ENCODE assay signal across 14 cellular contexts in genomic region chr3:46557814-46558183, GRCh38. TPM values are rescaled to one million over a fixed set of nuclear protein-coding genes. Genes with fewer than 3 reads are reported as not detected.
A peak's percentile ranks its signal among the peaks of the same experiment; 100 is the strongest.
DNase-seq lines count a peak whose midpoint lies in the region; ATAC-seq, FAIRE-seq and TF ChIP-seq lines count a peak whose summit lies in the region.
"Had no signal": no experiment of that assay in that cellular context is flagged by ENCODE, and none has a peak within 500 bp of the region (broad histone marks: within the 10 kb centered on the region; RNA-seq: fewer than 3 reads in every experiment).

No MANE protein-coding gene starts in this region.

- H3K9ac ChIP-seq in MM.1S (ENCODE audit: low read length) (peak overlapping the region; percentile 9; the same call in 1 of the 2 replicates), endothelial cell of umbilical vein (replicated peaks; ENCODE audit: extremely low read depth, insufficient read depth, low read length) (no peak overlapping the region)

- 57 to 75% (median 64%) methylated on average over 6 of the region's 6 CpGs for WGBS in stomach, 5 donors
- 62 to 68% methylated on average over 6 of the region's 6 CpGs for WGBS in tibial nerve, 2 donors
- WGBS in transverse colon (ENCODE audit: low coverage in 1 of 2), 2 donors = 80% methylated on average over 6 of the region's 6 CpGs; no CpG with 5 or more reads in 1 of the 2 donors

- POLR2A ChIA-PET in endothelial cell of umbilical vein (lab: Charles Lee) = interaction anchor here (0.6 to 1.3 kb wide), 2 partner anchors 41 to 69 kb away, joined by 4 to 5 read pairs; no protein-coding TSS in a partner anchor

- peak overlapping the region; percentile 61 for H3K4me3 ChIP-seq in left ventricle myocardium inferior
- H3K4me3 ChIP-seq in MM.1S (ENCODE audit: low read length) = no peak overlapping the region
- no peak overlapping the region for H3K4me3 ChIP-seq in endothelial cell of umbilical vein (replicated peaks in 1 of 3; ENCODE audit: insufficient read depth in 1 of 3, low read depth in 1 of 3, low read length in 3 of 3)
- no peak overlapping the region for H3K4me3 ChIP-seq in stomach
- no peak overlapping the region for H3K4me3 ChIP-seq in tibial nerve
- H3K4me3 ChIP-seq in transverse colon = no peak overlapping the region

- no peaks in the 10 kb centered on the region for H3K9me1 ChIP-seq in endothelial cell of umbilical vein (replicated peaks; ENCODE audit: control insufficient read depth, extremely low read depth, insufficient read depth, low read length)

- intact Hi-C loops in left ventricle myocardium inferior (cut with micrococcal nuclease) (no loop called here), Right ventricle myocardium inferior (cut with DNase I) (loop anchor here (5.0 kb wide), 1 partner anchor 70 kb away; no protein-coding TSS in a partner anchor), endothelial cell of umbilical vein (cut with micrococcal nuclease) (loop anchor here (1.0 to 10.0 kb wide), 6 partner anchors 40 to 281 kb away; partner anchors contain the start of genes CCR5 and RTP3), stomach (cut with DNase I; ENCODE audit: low total_unique reads) (loop anchor here (5.0 kb wide), 1 partner anchor 70 kb away; no protein-coding TSS in a partner anchor), transverse colon (cut with DNase I; ENCODE audit: low total_unique reads) (no loop called here)

- peaks cover 70% of the 10 kb centered on the region for H3K4me1 ChIP-seq in left ventricle myocardium inferior
- peaks cover 15% of the 10 kb centered on the region for H3K4me1 ChIP-seq in MM.1S (ENCODE audit: low read length)
- H3K4me1 ChIP-seq in endothelial cell of umbilical vein (ENCODE audit: control insufficient read depth, extremely low read depth, insufficient read depth, low read length) = peaks cover 23% of the 10 kb centered on the region
- peaks cover 0 to 19% (median 10%) of the 10 kb centered on the region in 4 donors for H3K4me1 ChIP-seq in stomach
- H3K4me1 ChIP-seq in tibial nerve = peaks cover 0 to 4% (median 0%) of the 10 kb centered on the region in 4 donors
- peaks cover 0 to 12% (median 4%) of the 10 kb centered on the region in 4 donors for H3K4me1 ChIP-seq in transverse colon

- H4K20me1 ChIP-seq in MM.1S (ENCODE audit: insufficient read depth, low read length) = no peaks in the 10 kb centered on the region
- H4K20me1 ChIP-seq in endothelial cell of umbilical vein (replicated peaks; ENCODE audit: control insufficient read depth, extremely low read depth, insufficient read depth, low read length) = no peaks in the 10 kb centered on the region

- ATAC-seq in Right ventricle myocardium inferior = no peak

- H3K9me2 ChIP-seq in MM.1S (replicated peaks; ENCODE audit: insufficient read depth, low read length) = no peaks in the 10 kb centered on the region

- DNase-seq in left ventricle myocardium inferior (no peak), Right ventricle myocardium inferior (ENCODE audit: missing footprints) (no peak), MM.1S (peak; percentile 20), endothelial cell of umbilical vein (ENCODE audit: low read depth, low spot score) (no peak), stomach (no peak), tibial nerve (ENCODE audit: low spot score in 2 of 2) (no peak), iPS-NIHi7 (ENCODE audit: extremely low spot score) (no peak), transverse colon (no peak)
- DNase-seq: NCI-H2081, SIG-M5 had no signal

- H3K27me3 ChIP-seq in left ventricle myocardium inferior (ENCODE audit: low read depth) = no peaks in the 10 kb centered on the region
- no peaks in the 10 kb centered on the region for H3K27me3 ChIP-seq in MM.1S (replicated peaks; ENCODE audit: insufficient read depth, low read length)
- no peaks in the 10 kb centered on the region for H3K27me3 ChIP-seq in endothelial cell of umbilical vein (ENCODE audit: control insufficient read depth in 2 of 2, insufficient read depth in 2 of 2, low read length in 2 of 2)
- no peaks in the 10 kb centered on the region for H3K27me3 ChIP-seq in stomach
- peaks cover 0 to 5% of the 10 kb centered on the region in 2 donors for H3K27me3 ChIP-seq in tibial nerve
- H3K27me3 ChIP-seq in transverse colon = no peaks in the 10 kb centered on the region
- H3K27me3 ChIP-seq: brain microvascular endothelial cell had no signal

- no peak for FAIRE-seq in endothelial cell of umbilical vein (lab: Jason Lieb, UNC)

- TF ChIP-seq EP300 in stomach (IDR thresholded peaks at IDR 0.05) (no peak), tibial nerve (IDR thresholded peaks at IDR 0.05) (no peak), transverse colon (IDR thresholded peaks at IDR 0.05; ENCODE audit: low read depth) (no peak)

- H3K9me3 ChIP-seq in left ventricle myocardium inferior (replicated peaks) (peaks cover 3% of the 10 kb centered on the region), MM.1S (replicated peaks; ENCODE audit: insufficient read depth, low read length) (no peaks in the 10 kb centered on the region), endothelial cell of umbilical vein (replicated peaks; ENCODE audit: control insufficient read depth, insufficient read depth, low read length) (no peaks in the 10 kb centered on the region), stomach (peaks cover 0 to 6% (median 5%) of the 10 kb centered on the region in 4 donors), tibial nerve (no peaks in the 10 kb centered on the region), transverse colon (no peaks in the 10 kb centered on the region)

- H3K4me2 ChIP-seq in MM.1S (ENCODE audit: low read depth, low read length) = peak overlapping the region; percentile 78; the same call in 1 of the 2 replicates
- H3K4me2 ChIP-seq in endothelial cell of umbilical vein (ENCODE audit: insufficient read depth, low read length) = no peak overlapping the region

- CTCF ChIA-PET in endothelial cell of umbilical vein (lab: Charles Lee) = interaction anchor here (1.0 to 4.7 kb wide), 19 partner anchors 9 to 619 kb away, joined by 3 to 225 read pairs (median 5); partner anchors contain the start of gene RTP3

- H3K27ac ChIP-seq in left ventricle myocardium inferior (replicated peaks) = peak overlapping the region; percentile 97
- H3K27ac ChIP-seq in MM.1S (ENCODE audit: low read length) = peak overlapping the region; percentile 42; the same call in 1 of the 2 replicates
- H3K27ac ChIP-seq in endothelial cell of umbilical vein (ENCODE audit: insufficient read depth, low read depth, low read length) = no peak overlapping the region
- peak overlapping the region in 4 of 5 donors; percentile 52 to 80 (median 76) for H3K27ac ChIP-seq in stomach
- H3K27ac ChIP-seq in tibial nerve = no peak overlapping the region
- H3K27ac ChIP-seq in transverse colon = peak overlapping the region in 2 of 4 donors; percentile 73 to 80
- H3K27ac ChIP-seq: WERI-Rb-1 had no signal

- no peaks in the 10 kb centered on the region for H3K36me3 ChIP-seq in left ventricle myocardium inferior
- no peaks in the 10 kb centered on the region for H3K36me3 ChIP-seq in MM.1S (replicated peaks; ENCODE audit: insufficient read depth, low read length)
- no peaks in the 10 kb centered on the region for H3K36me3 ChIP-seq in endothelial cell of umbilical vein (ENCODE audit: control insufficient read depth in 2 of 2, extremely low read depth in 1 of 2, insufficient read depth in 2 of 2, low read length in 2 of 2)
- no peaks in the 10 kb centered on the region for H3K36me3 ChIP-seq in stomach
- H3K36me3 ChIP-seq in tibial nerve = no peaks in the 10 kb centered on the region
- no peaks in the 10 kb centered on the region for H3K36me3 ChIP-seq in transverse colon
- H3K36me3 ChIP-seq: brain microvascular endothelial cell, WERI-Rb-1 had no signal

- no peak for TF ChIP-seq POLR2A in endothelial cell of umbilical vein (IDR thresholded peaks at IDR 0.05; ENCODE audit: low read depth, low read length)
- no peak for TF ChIP-seq POLR2A in stomach (IDR thresholded peaks at IDR 0.05)
- no peak for TF ChIP-seq POLR2A in tibial nerve (IDR thresholded peaks at IDR 0.05)
- no peak for TF ChIP-seq POLR2A in transverse colon (IDR thresholded peaks at IDR 0.05)

- H2AFZ ChIP-seq in MM.1S (ENCODE audit: low read length) (peak overlapping the region; percentile 97), endothelial cell of umbilical vein (ENCODE audit: low read depth, low read length) (peak overlapping the region; percentile 18)

- dilution Hi-C loops in endothelial cell of umbilical vein (cut with MboI; ENCODE audit: extremely low pct_ligation_motif_present, low sequenced_read_pairs) = no loop called here

- H3F3A ChIP-seq in MM.1S (ENCODE audit: insufficient read depth, low read length) = no peaks in the 10 kb centered on the region

- BruUV-seq in endothelial cell of umbilical vein (replicated peaks; lab: Mats Ljungman, UMichigan) = no TSS peak

- in situ Hi-C loops in transverse colon (cut with MboI; ENCODE audit: low pct_ligation_motif_present in 1 of 4, low pct_unique_long_range_greater_than_20kb in 1 of 4, low sequenced_read_pairs in 3 of 4) = loop anchor here in 2 of 4 donors (5.0 to 10.0 kb wide), 2 partner anchors 53 to 65 kb away; no protein-coding TSS in a partner anchor

- TF ChIP-seq CTCF in left ventricle myocardium inferior (IDR thresholded peaks at IDR 0.05; ENCODE audit: borderline replicate concordance) = no peak
- TF ChIP-seq CTCF in MM.1S (IDR thresholded peaks at IDR 0.05; ENCODE audit: low read length) = no peak
- no peak for TF ChIP-seq CTCF in endothelial cell of umbilical vein (IDR thresholded peaks at IDR 0.05; ENCODE audit: extremely low read depth in 1 of 2, insufficient read depth in 1 of 2, low read depth in 1 of 2, low read length in 2 of 2)
- TF ChIP-seq CTCF in stomach (IDR thresholded peaks at IDR 0.05) = no peak
- no peak for TF ChIP-seq CTCF in tibial nerve (IDR thresholded peaks at IDR 0.05)
- TF ChIP-seq CTCF in transverse colon (IDR thresholded peaks at IDR 0.05) = no peak

- H3K79me2 ChIP-seq in MM.1S (ENCODE audit: low read length) = no peaks in the 10 kb centered on the region
- no peaks in the 10 kb centered on the region for H3K79me2 ChIP-seq in endothelial cell of umbilical vein (ENCODE audit: control insufficient read depth, insufficient read depth, low read length)

RNA-seq across cellular contexts. Expression of gene LRRC2, which starts 8.3 kb away (rescaled TPM):
- total RNA-seq in left ventricle myocardium inferior (114 TPM), Right ventricle myocardium inferior (110 TPM), endothelial cell of umbilical vein (0.39 and 0.73 TPM in 2 replicates), stomach (1 to 10 TPM in 4 of 5 donors, not detected in 1; 1.7 to 4.6 (median 1.8) TPM), tibial nerve (1 to 10 TPM in 1 of 4 donors, under 1 TPM in 2, not detected in 1; 0.59 to 1.5 (median 0.60) TPM), transverse colon (1 to 10 TPM in 2 of 4 donors, under 1 TPM in 1, not detected in 1; 1.00 to 2.0 (median 1.6) TPM)
- polyA plus RNA-seq in endothelial cell of umbilical vein (0.08 and 0.14 TPM in 2 replicates), stomach (1 to 10 TPM; 1.0 to 2.1 (median 1.5) TPM)
- 0.17 and 0.19 TPM in 2 replicates for polyA plus RNA-seq in endothelial cell of umbilical vein (2011; cell fraction: cytosol; rRNA removed)
- polyA plus RNA-seq in endothelial cell of umbilical vein (2011; cell fraction: nucleus; rRNA removed) = 0.17 and 0.25 TPM in 2 replicates
- polyA plus RNA-seq in endothelial cell of umbilical vein (2012) = 0.42 and 0.59 TPM in 2 replicates
- 0.19 and 0.29 TPM in 2 replicates for polyA minus RNA-seq in endothelial cell of umbilical vein
- not detected for polyA minus RNA-seq in endothelial cell of umbilical vein (2011; cell fraction: cytosol; rRNA and poly(A)+ RNA removed)
- 0.14 and 0.34 TPM in 2 replicates for polyA minus RNA-seq in endothelial cell of umbilical vein (2011; cell fraction: nucleus; rRNA and poly(A)+ RNA removed)

RNA-seq across cellular contexts. Expression of gene FAM240A, which starts 54.5 kb away (rescaled TPM):
- total RNA-seq in left ventricle myocardium inferior = not detected
- total RNA-seq in Right ventricle myocardium inferior = not detected
- not detected in 2 replicates for total RNA-seq in endothelial cell of umbilical vein
- polyA plus RNA-seq in endothelial cell of umbilical vein = not detected in 2 replicates
- not detected in 2 replicates for polyA plus RNA-seq in endothelial cell of umbilical vein (2011; cell fraction: cytosol; rRNA removed)
- not detected in 2 replicates for polyA plus RNA-seq in endothelial cell of umbilical vein (2011; cell fraction: nucleus; rRNA removed)
- not detected in 2 replicates for polyA plus RNA-seq in endothelial cell of umbilical vein (2012)
- not detected in 2 replicates for polyA minus RNA-seq in endothelial cell of umbilical vein
- polyA minus RNA-seq in endothelial cell of umbilical vein (2011; cell fraction: cytosol; rRNA and poly(A)+ RNA removed) = not detected
- polyA minus RNA-seq in endothelial cell of umbilical vein (2011; cell fraction: nucleus; rRNA and poly(A)+ RNA removed) = not detected in 2 replicates
- total RNA-seq in stomach = not detected
- polyA plus RNA-seq in stomach = not detected
- under 1 TPM in 1 of 4 donors, not detected in 3; 0.22 TPM for total RNA-seq in tibial nerve
- not detected for total RNA-seq in transverse colon
- total RNA-seq: M059J, omental fat pad had no signal

Comparison
In these comparisons a context has a peak if more than half of its experiments do, and no peak if none do; other contexts are left out.
1. intact Hi-C loops: an anchor here in Right ventricle myocardium inferior (5.0 kb wide), endothelial cell of umbilical vein (1.0 to 10.0 kb wide) and stomach (5.0 kb wide); none called in left ventricle myocardium inferior and transverse colon.
2. H3K27ac ChIP-seq: peak in left ventricle myocardium inferior (single experiment), MM.1S (single experiment) and stomach (4 of 5); none in endothelial cell of umbilical vein (single experiment) and tibial nerve (0 of 4).
3. RNA of gene LRRC2, which starts 8.3 kb away (total RNA-seq): 114 TPM in left ventricle myocardium inferior (single experiment) and 110 TPM in Right ventricle myocardium inferior (single experiment); 1.7 to 4.6 TPM in stomach, 1.00 to 2.0 TPM in transverse colon, 0.39 to 0.73 TPM in endothelial cell of umbilical vein and 0.59 to 1.5 TPM in tibial nerve; every median in the first group is over 10 times any median in the second.